1 cellular context compared by ENCODE assay signal in the genomic region with DNA sequence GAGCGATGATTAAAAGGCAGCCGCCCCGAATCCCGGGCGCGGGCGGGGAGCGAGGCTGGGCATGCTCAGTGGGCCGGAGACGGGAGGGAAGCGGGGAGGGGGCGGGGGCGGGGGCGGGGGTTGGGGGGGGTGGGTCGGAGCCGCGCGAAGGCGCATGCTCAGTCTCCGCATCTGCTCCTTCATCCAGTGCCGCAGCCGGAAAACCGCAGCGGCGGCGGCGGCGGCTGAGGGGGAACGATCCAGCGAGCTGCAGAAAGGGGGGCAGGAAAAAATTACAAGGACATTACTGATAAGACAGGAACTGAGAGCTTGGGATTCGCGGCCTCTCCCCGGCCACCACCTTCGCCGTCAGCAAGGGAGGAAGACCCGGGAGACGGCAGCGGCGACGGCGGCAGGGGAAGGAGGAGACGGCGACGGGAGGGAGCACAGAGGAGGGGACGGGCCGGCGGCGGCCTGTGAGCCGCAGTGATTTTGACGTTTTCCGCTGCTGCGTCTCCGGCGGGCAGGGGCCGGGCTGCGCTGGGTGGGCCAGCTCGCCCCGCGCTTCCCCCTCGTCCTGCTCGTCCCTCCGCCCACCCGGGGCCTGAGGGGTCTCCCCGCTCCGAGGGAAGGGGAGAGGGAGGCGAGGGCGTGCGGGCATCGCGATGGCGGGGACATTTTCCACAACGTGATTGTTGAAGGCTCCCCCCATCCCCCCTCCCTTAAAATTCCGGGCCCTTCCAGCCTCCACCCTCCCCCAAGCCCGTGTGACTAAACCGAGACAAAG.
A peak's percentile ranks its signal among the peaks of the same experiment; 100 is the strongest.
TF ChIP-seq lines count a peak whose summit lies in the region.

A gene with protein sequence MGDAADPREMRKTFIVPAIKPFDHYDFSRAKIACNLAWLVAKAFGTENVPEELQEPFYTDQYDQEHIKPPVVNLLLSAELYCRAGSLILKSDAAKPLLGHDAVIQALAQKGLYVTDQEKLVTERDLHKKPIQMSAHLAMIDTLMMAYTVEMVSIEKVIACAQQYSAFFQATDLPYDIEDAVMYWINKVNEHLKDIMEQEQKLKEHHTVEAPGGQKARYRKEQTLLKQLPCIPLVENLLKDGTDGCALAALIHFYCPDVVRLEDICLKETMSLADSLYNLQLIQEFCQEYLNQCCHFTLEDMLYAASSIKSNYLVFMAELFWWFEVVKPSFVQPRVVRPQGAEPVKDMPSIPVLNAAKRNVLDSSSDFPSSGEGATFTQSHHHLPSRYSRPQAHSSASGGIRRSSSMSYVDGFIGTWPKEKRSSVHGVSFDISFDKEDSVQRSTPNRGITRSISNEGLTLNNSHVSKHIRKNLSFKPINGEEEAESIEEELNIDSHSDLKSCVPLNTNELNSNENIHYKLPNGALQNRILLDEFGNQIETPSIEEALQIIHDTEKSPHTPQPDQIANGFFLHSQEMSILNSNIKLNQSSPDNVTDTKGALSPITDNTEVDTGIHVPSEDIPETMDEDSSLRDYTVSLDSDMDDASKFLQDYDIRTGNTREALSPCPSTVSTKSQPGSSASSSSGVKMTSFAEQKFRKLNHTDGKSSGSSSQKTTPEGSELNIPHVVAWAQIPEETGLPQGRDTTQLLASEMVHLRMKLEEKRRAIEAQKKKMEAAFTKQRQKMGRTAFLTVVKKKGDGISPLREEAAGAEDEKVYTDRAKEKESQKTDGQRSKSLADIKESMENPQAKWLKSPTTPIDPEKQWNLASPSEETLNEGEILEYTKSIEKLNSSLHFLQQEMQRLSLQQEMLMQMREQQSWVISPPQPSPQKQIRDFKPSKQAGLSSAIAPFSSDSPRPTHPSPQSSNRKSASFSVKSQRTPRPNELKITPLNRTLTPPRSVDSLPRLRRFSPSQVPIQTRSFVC (N-terminal part only) (plus strand): TSS at position 161 of the 766 bp plus-strand sequence. CDS start 935 bp downstream, outside the sequence.

TF ChIP-seq in GM12878, 131 proteins besides CTCF, POLR2A, EP300 and RAD21 (continued from another document):
- TF ChIP-seq ZBED1 (IDR thresholded peaks at IDR 0.05; ENCODE audit: borderline replicate concordance), result no peak
- TF ChIP-seq SMAD1 (IDR thresholded peaks at IDR 0.05; ENCODE audit: low read depth, partially characterized antibody), result no peak
- TF ChIP-seq LARP7 (IDR thresholded peaks at IDR 0.05), result 0 out of 2 replicates have a peak, but pooled peaks have one; percentile 42
- TF ChIP-seq, protein P1, sequence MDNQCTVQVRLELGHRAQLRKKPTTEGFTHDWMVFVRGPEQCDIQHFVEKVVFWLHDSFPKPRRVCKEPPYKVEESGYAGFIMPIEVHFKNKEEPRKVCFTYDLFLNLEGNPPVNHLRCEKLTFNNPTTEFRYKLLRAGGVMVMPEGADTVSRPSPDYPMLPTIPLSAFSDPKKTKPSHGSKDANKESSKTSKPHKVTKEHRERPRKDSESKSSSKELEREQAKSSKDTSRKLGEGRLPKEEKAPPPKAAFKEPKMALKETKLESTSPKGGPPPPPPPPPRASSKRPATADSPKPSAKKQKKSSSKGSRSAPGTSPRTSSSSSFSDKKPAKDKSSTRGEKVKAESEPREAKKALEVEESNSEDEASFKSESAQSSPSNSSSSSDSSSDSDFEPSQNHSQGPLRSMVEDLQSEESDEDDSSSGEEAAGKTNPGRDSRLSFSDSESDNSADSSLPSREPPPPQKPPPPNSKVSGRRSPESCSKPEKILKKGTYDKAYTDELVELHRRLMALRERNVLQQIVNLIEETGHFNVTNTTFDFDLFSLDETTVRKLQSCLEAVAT (IDR thresholded peaks at IDR 0.05), result 0 out of 2 replicates have a peak, but pooled peaks have one; percentile 45
- no peak for TF ChIP-seq SPI1 (IDR thresholded peaks at IDR 0.05; ENCODE audit: borderline replicate concordance, insufficient read depth, low read depth, low read length)
- peak; percentile 55; the same call in 1 of the 2 replicates for TF ChIP-seq PML (IDR thresholded peaks at IDR 0.05; ENCODE audit: low read length)
- TF ChIP-seq ZNF274 (IDR thresholded peaks at IDR 0.05; ENCODE audit: insufficient read depth, insufficient read length), result no peak
- TF ChIP-seq, protein P2, sequence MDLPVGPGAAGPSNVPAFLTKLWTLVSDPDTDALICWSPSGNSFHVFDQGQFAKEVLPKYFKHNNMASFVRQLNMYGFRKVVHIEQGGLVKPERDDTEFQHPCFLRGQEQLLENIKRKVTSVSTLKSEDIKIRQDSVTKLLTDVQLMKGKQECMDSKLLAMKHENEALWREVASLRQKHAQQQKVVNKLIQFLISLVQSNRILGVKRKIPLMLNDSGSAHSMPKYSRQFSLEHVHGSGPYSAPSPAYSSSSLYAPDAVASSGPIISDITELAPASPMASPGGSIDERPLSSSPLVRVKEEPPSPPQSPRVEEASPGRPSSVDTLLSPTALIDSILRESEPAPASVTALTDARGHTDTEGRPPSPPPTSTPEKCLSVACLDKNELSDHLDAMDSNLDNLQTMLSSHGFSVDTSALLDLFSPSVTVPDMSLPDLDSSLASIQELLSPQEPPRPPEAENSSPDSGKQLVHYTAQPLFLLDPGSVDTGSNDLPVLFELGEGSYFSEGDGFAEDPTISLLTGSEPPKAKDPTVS (IDR thresholded peaks at IDR 0.05; ENCODE audit: low read depth, low read length), result no peak
- TF ChIP-seq MXI1 (IDR thresholded peaks at IDR 0.05; ENCODE audit: low read depth, low read length), result no peak
- TF ChIP-seq SIN3A (IDR thresholded peaks at IDR 0.05; ENCODE audit: low read depth, low read length), result no peak; the same call in 1 of the 2 replicates
- no peak; the same call in 1 of the 2 replicates for TF ChIP-seq SMC3 (IDR thresholded peaks at IDR 0.05; ENCODE audit: borderline replicate concordance, low read length)
- no peak for TF ChIP-seq RFX5 (IDR thresholded peaks at IDR 0.05; ENCODE audit: low read depth, low read length)
- TF ChIP-seq, protein P3, sequence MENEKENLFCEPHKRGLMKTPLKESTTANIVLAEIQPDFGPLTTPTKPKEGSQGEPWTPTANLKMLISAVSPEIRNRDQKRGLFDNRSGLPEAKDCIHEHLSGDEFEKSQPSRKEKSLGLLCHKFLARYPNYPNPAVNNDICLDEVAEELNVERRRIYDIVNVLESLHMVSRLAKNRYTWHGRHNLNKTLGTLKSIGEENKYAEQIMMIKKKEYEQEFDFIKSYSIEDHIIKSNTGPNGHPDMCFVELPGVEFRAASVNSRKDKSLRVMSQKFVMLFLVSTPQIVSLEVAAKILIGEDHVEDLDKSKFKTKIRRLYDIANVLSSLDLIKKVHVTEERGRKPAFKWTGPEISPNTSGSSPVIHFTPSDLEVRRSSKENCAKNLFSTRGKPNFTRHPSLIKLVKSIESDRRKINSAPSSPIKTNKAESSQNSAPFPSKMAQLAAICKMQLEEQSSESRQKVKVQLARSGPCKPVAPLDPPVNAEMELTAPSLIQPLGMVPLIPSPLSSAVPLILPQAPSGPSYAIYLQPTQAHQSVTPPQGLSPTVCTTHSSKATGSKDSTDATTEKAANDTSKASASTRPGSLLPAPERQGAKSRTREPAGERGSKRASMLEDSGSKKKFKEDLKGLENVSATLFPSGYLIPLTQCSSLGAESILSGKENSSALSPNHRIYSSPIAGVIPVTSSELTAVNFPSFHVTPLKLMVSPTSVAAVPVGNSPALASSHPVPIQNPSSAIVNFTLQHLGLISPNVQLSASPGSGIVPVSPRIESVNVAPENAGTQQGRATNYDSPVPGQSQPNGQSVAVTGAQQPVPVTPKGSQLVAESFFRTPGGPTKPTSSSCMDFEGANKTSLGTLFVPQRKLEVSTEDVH (IDR thresholded peaks at IDR 0.05; ENCODE audit: low read depth, partially characterized antibody), result no peak
- no peak for TF ChIP-seq GABPA (IDR thresholded peaks at IDR 0.05; ENCODE audit: low read depth)
- TF ChIP-seq RUNX3 (IDR thresholded peaks at IDR 0.05; ENCODE audit: low read length), result peak; percentile 84
- TF ChIP-seq NR2F1 (conservative IDR thresholded peaks at IDR 0.05), result 0 out of 2 replicates have a peak, but pooled peaks have one; percentile 26
- TF ChIP-seq CREB1 (IDR thresholded peaks at IDR 0.05; ENCODE audit: low read depth), result peak; percentile 10; the same call in 1 of the 2 replicates
- no peak for TF ChIP-seq CHD4 (IDR thresholded peaks at IDR 0.05)
- TF ChIP-seq PAX8 (IDR thresholded peaks at IDR 0.05), result no peak
- TF ChIP-seq EGR1 (IDR thresholded peaks at IDR 0.05; ENCODE audit: borderline replicate concordance in 1 of 2, low read depth in 2 of 2, low read length in 2 of 2), result peak in 1 of 2 experiments; percentile 82; a peak in 2 of 3 replicates
- TF ChIP-seq ZNF24 (IDR thresholded peaks at IDR 0.05), result no peak
- TF ChIP-seq EZH2 (IDR thresholded peaks at IDR 0.05; ENCODE audit: borderline replicate concordance, control insufficient read depth, low read depth, low read length), result no peak
- peak; percentile 10; the same call in 1 of the 2 replicates for TF ChIP-seq POLR2AphosphoS2 (IDR thresholded peaks at IDR 0.05; ENCODE audit: low read depth, low read length)
- peak; percentile 41; the same call in 1 of the 2 replicates for TF ChIP-seq CBX5 (IDR thresholded peaks at IDR 0.05; ENCODE audit: low read depth)
- no peak for TF ChIP-seq IRF4 (IDR thresholded peaks at IDR 0.05; ENCODE audit: low read depth, low read length)
- TF ChIP-seq NBN (IDR thresholded peaks at IDR 0.05), result 0 out of 2 replicates have a peak, but pooled peaks have one; percentile 59
- TF ChIP-seq TCF7 (IDR thresholded peaks at IDR 0.05; ENCODE audit: borderline replicate concordance), result no peak
- peak; percentile 60; the same call in 1 of the 2 replicates for TF ChIP-seq ASH2L (IDR thresholded peaks at IDR 0.05; ENCODE audit: borderline replicate concordance, low read depth)
- TF ChIP-seq YY1 (IDR thresholded peaks at IDR 0.05; ENCODE audit: low read depth, low read length), result 0 out of 2 replicates have a peak, but pooled peaks have one; percentile 27
- TF ChIP-seq, protein P4, sequence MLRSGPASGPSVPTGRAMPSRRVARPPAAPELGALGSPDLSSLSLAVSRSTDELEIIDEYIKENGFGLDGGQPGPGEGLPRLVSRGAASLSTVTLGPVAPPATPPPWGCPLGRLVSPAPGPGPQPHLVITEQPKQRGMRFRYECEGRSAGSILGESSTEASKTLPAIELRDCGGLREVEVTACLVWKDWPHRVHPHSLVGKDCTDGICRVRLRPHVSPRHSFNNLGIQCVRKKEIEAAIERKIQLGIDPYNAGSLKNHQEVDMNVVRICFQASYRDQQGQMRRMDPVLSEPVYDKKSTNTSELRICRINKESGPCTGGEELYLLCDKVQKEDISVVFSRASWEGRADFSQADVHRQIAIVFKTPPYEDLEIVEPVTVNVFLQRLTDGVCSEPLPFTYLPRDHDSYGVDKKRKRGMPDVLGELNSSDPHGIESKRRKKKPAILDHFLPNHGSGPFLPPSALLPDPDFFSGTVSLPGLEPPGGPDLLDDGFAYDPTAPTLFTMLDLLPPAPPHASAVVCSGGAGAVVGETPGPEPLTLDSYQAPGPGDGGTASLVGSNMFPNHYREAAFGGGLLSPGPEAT (IDR thresholded peaks at IDR 0.05; ENCODE audit: low read depth), result peak; percentile 52; the same call in 1 of the 2 replicates
- TF ChIP-seq TARDBP (IDR thresholded peaks at IDR 0.05; ENCODE audit: borderline replicate concordance), result 0 out of 2 replicates have a peak, but pooled peaks have one; percentile 23
